In genomic region chr6:134870677-134871498, GRCh38 we compare ENCODE assay signal across 8 cellular contexts.
DNase-seq lines count a peak whose midpoint lies in the region; ATAC-seq and TF ChIP-seq lines count a peak whose summit lies in the region.

No MANE protein-coding gene starts in this region.

- DNase-seq in MCF 10A (ENCODE audit: unreplicated experiment) (peak; percentile 77), breast epithelium (ENCODE audit: low spot score in 2 of 2) (no peak), NCI-H510A (lab: John Stamatoyannopoulos, UW) (peak; percentile 22), transverse colon (peak; percentile 29), NCI-H226 (no peak)
- DNase-seq in stimulated activated CD4-positive, alpha-beta T cell treated with anti-CD3 and anti-CD28 coated beads, Interleukin-4, amount 100 ng/mL, for 4 hours = no peak
- no peak for DNase-seq in stimulated activated CD4-positive, alpha-beta T cell treated with anti-CD3 and anti-CD28 coated beads, Interleukin-4, amount 100 ng/mL, for 1 hour

- intact Hi-C loops in MCF 10A (cut with micrococcal nuclease) = no loop called here
- intact Hi-C loops in breast epithelium (cut with DNase I; ENCODE audit: low total_unique reads) = no loop called here
- intact Hi-C loops in transverse colon (cut with DNase I; ENCODE audit: low total_unique reads) = no loop called here

- peak; percentile 93 for ATAC-seq in HG02970 (IDR thresholded peaks at IDR 0.05; ENCODE audit: low FRiP score, unreplicated experiment)

- H3K4me1 ChIP-seq in breast epithelium (no peaks in the 10 kb centered on the region), transverse colon (no peaks in the 10 kb centered on the region)

- no peak for TF ChIP-seq POLR2A in breast epithelium (IDR thresholded peaks at IDR 0.05)
- no peak for TF ChIP-seq POLR2A in transverse colon (IDR thresholded peaks at IDR 0.05)

- in situ Hi-C loops in transverse colon (cut with MboI; ENCODE audit: low pct_ligation_motif_present in 1 of 4, low pct_unique_long_range_greater_than_20kb in 1 of 4, low sequenced_read_pairs in 3 of 4) = no loop called here

- H3K27ac ChIP-seq in breast epithelium (no peak overlapping the region), transverse colon (peak overlapping the region in 1 of 4 donors; percentile 44)

- no peak for TF ChIP-seq EP300 in transverse colon (IDR thresholded peaks at IDR 0.05; ENCODE audit: low read depth)

- POLR2A ChIA-PET in MCF 10A (lab: Yijun Ruan, JAX) = interaction anchor here (0.6 to 2.4 kb wide), 7 partner anchors 9 to 703 kb away, joined by 3 to 8 read pairs (median 4); no protein-coding TSS in a partner anchor

- BruUV-seq in MCF 10A (replicated peaks; lab: Mats Ljungman, UMichigan) = no TSS peak

- CTCF ChIA-PET in MCF 10A (lab: Yijun Ruan, JAX) = interaction anchor here (0.7 to 2.2 kb wide), 7 partner anchors 10 to 759 kb away, joined by 3 to 15 read pairs (median 3); no protein-coding TSS in a partner anchor

- WGBS in transverse colon (ENCODE audit: low coverage in 1 of 2), 2 donors = 55 to 62% methylated on average over 9 of the region's 9 CpGs

- H3K27me3 ChIP-seq in breast epithelium (no peaks in the 10 kb centered on the region), transverse colon (no peaks in the 10 kb centered on the region)

- H3K36me3 ChIP-seq in breast epithelium = no peaks in the 10 kb centered on the region
- no peaks in the 10 kb centered on the region for H3K36me3 ChIP-seq in transverse colon

- H3K4me3 ChIP-seq in breast epithelium (no peak overlapping the region), transverse colon (no peak overlapping the region)

- H3K4me3 Mint-ChIP-seq in MCF 10A (ENCODE audit: unreplicated experiment) = no peak overlapping the region

- peaks cover 10% of the 10 kb centered on the region for H3K4me1 Mint-ChIP-seq in MCF 10A (ENCODE audit: insufficient read depth, unreplicated experiment)

- no peaks in the 10 kb centered on the region for H3K9me3 Mint-ChIP-seq in MCF 10A (ENCODE audit: unreplicated experiment)

- TF ChIP-seq CTCF in MCF 10A (IDR thresholded peaks at IDR 0.05; ENCODE audit: unreplicated experiment) (no peak), breast epithelium (IDR thresholded peaks at IDR 0.05) (no peak), transverse colon (IDR thresholded peaks at IDR 0.05) (no peak)

- no peaks in the 10 kb centered on the region for H3K27me3 Mint-ChIP-seq in MCF 10A (ENCODE audit: insufficient read depth, unreplicated experiment)

- H3K36me3 Mint-ChIP-seq in MCF 10A (ENCODE audit: insufficient read depth, unreplicated experiment) = no peaks in the 10 kb centered on the region

- H3K27ac Mint-ChIP-seq in MCF 10A (ENCODE audit: low read depth, unreplicated experiment) = no peak overlapping the region

- peaks cover 0 to 9% of the 10 kb centered on the region in 2 donors for H3K9me3 ChIP-seq in breast epithelium
- H3K9me3 ChIP-seq in transverse colon = no peaks in the 10 kb centered on the region

Comparison
In these comparisons a context has a peak if more than half of its experiments do, and no peak if none do; other contexts are left out.
1. DNase-seq: peak in MCF 10A (single experiment), NCI-H510A (single experiment) and transverse colon (single experiment); none in breast epithelium (0 of 2), stimulated activated CD4-positive, alpha-beta T cell treated with anti-CD3 and anti-CD28 coated beads, Interleukin-4, amount 100 ng/mL, for 4 hours (0 of 2), NCI-H226 (single experiment) and stimulated activated CD4-positive, alpha-beta T cell treated with anti-CD3 and anti-CD28 coated beads, Interleukin-4, amount 100 ng/mL, for 1 hour (single experiment).